In genomic region chr2:216583157-216583556, GRCh38 we compare ENCODE assay signal across 20 cellular contexts. TPM values are rescaled to one million over a fixed set of nuclear protein-coding genes. Genes with fewer than 3 reads are reported as not detected.
DNase-seq lines count a peak whose midpoint lies in the region; ATAC-seq and TF ChIP-seq lines count a peak whose summit lies in the region.
"Had no signal": no experiment of that assay in that cellular context is flagged by ENCODE, and none has a peak within 500 bp of the region (broad histone marks: within the 10 kb centered on the region; RNA-seq: fewer than 3 reads in every experiment).

No MANE protein-coding gene starts in this region.

- peaks cover 6% of the 10 kb centered on the region for H3K9me3 Mint-ChIP-seq in type B pancreatic cell
- H3K9me3 Mint-ChIP-seq: activated naive CD4-positive, alpha-beta T cell treated with anti-CD3 and anti-CD28 coated beads for 36 hours; stimulated activated naive CD8-positive, alpha-beta T cell treated with anti-CD3 and anti-CD28 coated beads, Interleukin-15, Interleukin-2, amounts not matched to agents 100 ng/mL and 50 ng/mL, for 24 hours had no signal

- no peaks in the 10 kb centered on the region for H3K27me3 ChIP-seq in left lung
- H3K27me3 ChIP-seq: SJSA1 had no signal

- H3K4me1 Mint-ChIP-seq in type B pancreatic cell (ENCODE audit: unreplicated experiment) = peaks cover 7% of the 10 kb centered on the region

- peak overlapping the region; percentile 66 for H3K27ac Mint-ChIP-seq in type B pancreatic cell
- H3K27ac Mint-ChIP-seq: activated naive CD4-positive, alpha-beta T cell treated with anti-CD3 and anti-CD28 coated beads for 36 hours; stimulated activated naive CD8-positive, alpha-beta T cell treated with anti-CD3 and anti-CD28 coated beads, Interleukin-15, Interleukin-2, amounts not matched to agents 100 ng/mL and 50 ng/mL, for 24 hours had no signal

- H3K4me3 ChIP-seq in fibroblast of the aortic adventitia (ENCODE audit: low read depth, low read length) = no peak overlapping the region
- no peak overlapping the region for H3K4me3 ChIP-seq in left lung
- H3K4me3 ChIP-seq: SJSA1 had no signal

- no peaks in the 10 kb centered on the region for H3K9me3 ChIP-seq in left lung
- H3K9me3 ChIP-seq: neutrophil had no signal

- H3K4me3 Mint-ChIP-seq in type B pancreatic cell = no peak overlapping the region
- H3K4me3 Mint-ChIP-seq: activated naive CD4-positive, alpha-beta T cell treated with anti-CD3 and anti-CD28 coated beads for 36 hours; stimulated activated naive CD8-positive, alpha-beta T cell treated with anti-CD3 and anti-CD28 coated beads, Interleukin-15, Interleukin-2, amounts not matched to agents 100 ng/mL and 50 ng/mL, for 24 hours had no signal

- H3K27me3 Mint-ChIP-seq in type B pancreatic cell = peaks cover 14% of the 10 kb centered on the region

- intact Hi-C loops in left lung (cut with DNase I) = no loop called here

- no peaks in the 10 kb centered on the region for H3K36me3 ChIP-seq in left lung
- H3K36me3 ChIP-seq: neutrophil, SJSA1 had no signal

- no peaks in the 10 kb centered on the region for H3K4me1 ChIP-seq in left lung

- ATAC-seq in left lung = no peak
- ATAC-seq: esophagus mucosa had no signal

- TF ChIP-seq CTCF in fibroblast of the aortic adventitia (IDR thresholded peaks at IDR 0.05; ENCODE audit: insufficient read depth, low read length) = no peak
- TF ChIP-seq CTCF in type B pancreatic cell (conservative IDR thresholded peaks at IDR 0.05) = no peak
- TF ChIP-seq CTCF in left lung (IDR thresholded peaks at IDR 0.05) = no peak

- in situ Hi-C loops in ACHN (cut with HindIII; ENCODE audit: low pct_ligation_motif_present, low pct_unique_long_range_greater_than_20kb, low sequenced_read_pairs) = no loop called here

- H3K27ac ChIP-seq in left lung = no peak overlapping the region
- H3K27ac ChIP-seq: 22Rv1, neutrophil, SJSA1 had no signal

- no peaks in the 10 kb centered on the region for H3K36me3 Mint-ChIP-seq in type B pancreatic cell

- peak; percentile 9 for DNase-seq in NCI-H510A treated with DMSO at 0.1 percent for 48 hours (lab: John Stamatoyannopoulos, UW)
- DNase-seq in NCI-H510A (lab: John Stamatoyannopoulos, UW) = no peak
- peak; percentile 43 for DNase-seq in SW480 (ENCODE audit: low spot score)
- DNase-seq in fibroblast of the aortic adventitia (ENCODE audit: low read depth) = peak; percentile 35
- no peak for DNase-seq in type B pancreatic cell (ENCODE audit: extremely low spot score, unreplicated experiment)
- no peak for DNase-seq in left lung
- no peak for DNase-seq in ACHN
- DNase-seq in NCI-H1694 treated with DMSO at 0.1 percent for 48 hours (lab: John Stamatoyannopoulos, UW) = no peak
- DNase-seq: activated CD8-positive, alpha-beta memory T cell treated with anti-CD3 and anti-CD28 coated beads for 24 hours; activated naive CD4-positive, alpha-beta T cell treated with anti-CD3 and anti-CD28 coated beads for 36 hours; Calu3; mesendoderm; MM.1S; NK-92 treated with Interleukin-12 subunit alpha and Interleukin-12 subunit beta, amount 100 ng/mL, for 24 hours; small intestine had no signal

RNA-seq across cellular contexts. Expression of gene IGFBP2, which starts 50.1 kb away (rescaled TPM):
- total RNA-seq in fibroblast of the aortic adventitia (ENCODE audit: low replicate concordance) (1.1 and 10.6 TPM in 2 replicates), type B pancreatic cell (ENCODE audit: low replicate concordance) (121 and 252 TPM in 2 replicates), left lung (10 to 100 TPM; 28.2 to 48.9 TPM)

Comparison
In these comparisons a context has a peak if more than half of its experiments do, and no peak if none do; other contexts are left out.
1. DNase-seq: peak in NCI-H510A treated with DMSO at 0.1 percent for 48 hours (single experiment), SW480 (single experiment) and fibroblast of the aortic adventitia (single experiment); none in NCI-H510A (single experiment), type B pancreatic cell (single experiment), left lung (0 of 2), ACHN (single experiment) and NCI-H1694 treated with DMSO at 0.1 percent for 48 hours (single experiment).